ENCODE assay signal across 8 cellular contexts in the genomic region with DNA sequence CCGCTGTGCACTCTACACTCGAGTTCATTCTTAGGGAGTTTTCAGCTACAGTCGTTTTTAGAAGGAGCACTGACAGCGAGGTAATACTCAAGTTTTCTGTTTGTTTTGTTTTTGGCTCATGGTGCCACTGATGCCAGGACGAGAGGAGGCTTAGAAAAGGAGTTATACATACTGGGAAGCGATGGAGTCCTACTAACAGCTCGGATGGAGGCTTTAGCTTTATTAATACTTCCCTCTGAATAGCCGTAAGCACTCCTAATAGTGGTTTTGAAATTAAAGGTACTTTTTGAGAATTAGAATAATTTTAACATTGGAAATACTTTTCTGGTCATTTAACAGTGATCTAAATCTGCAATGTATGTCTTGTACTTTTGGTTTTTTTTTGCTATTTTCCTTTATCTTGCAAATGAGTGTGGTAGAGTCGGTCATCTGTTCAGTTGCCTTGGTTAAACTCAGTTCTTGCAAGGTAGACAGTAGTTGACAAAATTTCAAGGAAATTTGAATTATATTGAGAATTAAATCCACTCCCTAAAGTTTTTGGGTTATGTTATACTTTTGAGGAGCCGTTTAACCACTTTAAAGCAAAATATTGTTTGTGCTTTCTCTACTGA. TPM values are rescaled to one million over a fixed set of nuclear protein-coding genes. Genes with fewer than 3 reads are reported as not detected.
DNase-seq lines count a peak whose midpoint lies in the region; ATAC-seq and TF ChIP-seq lines count a peak whose summit lies in the region.

No MANE protein-coding gene starts in this region.

- TF ChIP-seq CTCF in adrenal gland (IDR thresholded peaks at IDR 0.05) (no peak), kidney epithelial cell (IDR thresholded peaks at IDR 0.05; ENCODE audit: insufficient read depth, low read length, poor library complexity, severe bottlenecking) (no peak), thoracic aorta (IDR thresholded peaks at IDR 0.05) (no peak)

- peak overlapping the region; percentile 91 for H3K4me3 Mint-ChIP-seq in activated CD4-positive, alpha-beta T cell treated with anti-CD3 and anti-CD28 coated beads for 36 hours

- ATAC-seq in activated CD4-positive, alpha-beta T cell treated with anti-CD3 and anti-CD28 coated beads for 36 hours, result no peak
- ATAC-seq in thoracic aorta (ENCODE audit: insufficient number of reproducible peaks, low FRiP score, low read depth) (no peak), GM21619 (IDR thresholded peaks at IDR 0.05; ENCODE audit: unreplicated experiment) (no peak), GM21737 (IDR thresholded peaks at IDR 0.05; ENCODE audit: unreplicated experiment) (no peak)

- no peaks in the 10 kb centered on the region for H3K27me3 Mint-ChIP-seq in activated CD4-positive, alpha-beta T cell treated with anti-CD3 and anti-CD28 coated beads for 36 hours

- H3K27me3 ChIP-seq in adrenal gland (no peaks in the 10 kb centered on the region), kidney epithelial cell (ENCODE audit: control insufficient read depth, insufficient read depth, low read length) (no peaks in the 10 kb centered on the region), thoracic aorta (replicated peaks; ENCODE audit: insufficient read depth) (no peaks in the 10 kb centered on the region)

- H3K9me3 Mint-ChIP-seq in activated CD4-positive, alpha-beta T cell treated with anti-CD3 and anti-CD28 coated beads for 36 hours (ENCODE audit: low read depth), result no peaks in the 10 kb centered on the region

- no peak for DNase-seq in activated CD4-positive, alpha-beta T cell treated with anti-CD3 and anti-CD28 coated beads for 36 hours
- no peak for DNase-seq in activated CD4-positive, alpha-beta T cell treated with anti-CD3 and anti-CD28 coated beads, Interleukin-2, amount 50 U/mL, for 48 hours
- DNase-seq in adrenal gland (no peak), kidney epithelial cell (ENCODE audit: low read depth) (no peak), thoracic aorta (ENCODE audit: low spot score) (no peak), NOMO-1 (lab: John Stamatoyannopoulos, UW; ENCODE audit: unreplicated experiment in 2 of 2) (no peak)

- H3K36me3 ChIP-seq in adrenal gland (replicated peaks in 1 of 2) (no peaks in the 10 kb centered on the region), kidney epithelial cell (ENCODE audit: control insufficient read depth, insufficient read depth, low read length) (no peaks in the 10 kb centered on the region), thoracic aorta (no peaks in the 10 kb centered on the region)

- peaks cover 11% of the 10 kb centered on the region for H3K36me3 Mint-ChIP-seq in activated CD4-positive, alpha-beta T cell treated with anti-CD3 and anti-CD28 coated beads for 36 hours (ENCODE audit: low read depth)

- no peaks in the 10 kb centered on the region for H3K9me3 ChIP-seq in adrenal gland (replicated peaks in 1 of 3)
- no peaks in the 10 kb centered on the region for H3K9me3 ChIP-seq in thoracic aorta

- H3K4me3 ChIP-seq in adrenal gland, result peak overlapping the region in 3 of 4 donors; percentile 64 to 94 (median 89)
- peak overlapping the region; percentile 97 for H3K4me3 ChIP-seq in kidney epithelial cell (ENCODE audit: low read depth, low read length)
- peak overlapping the region; percentile 97 for H3K4me3 ChIP-seq in thoracic aorta

- intact Hi-C loops in activated CD4-positive, alpha-beta T cell treated with anti-CD3 and anti-CD28 coated beads for 36 hours (cut with DNase I, micrococcal nuclease), result loop anchor here (5.0 to 10.0 kb wide), 3 partner anchors 763 to 1645 kb away; a partner anchor contains a TSS
- intact Hi-C loops in adrenal gland (cut with DNase I), result no loop called here

- POLR2A ChIA-PET in activated CD4-positive, alpha-beta T cell treated with anti-CD3 and anti-CD28 coated beads for 36 hours (lab: Charles Lee), result interaction anchor here (0.7 to 2.5 kb wide), 6 partner anchors 10 to 886 kb away, joined by 5 to 23 read pairs (median 12); a partner anchor contains a TSS

- no peak for TF ChIP-seq POLR2A in adrenal gland (IDR thresholded peaks at IDR 0.05)

- CTCF ChIA-PET in activated CD4-positive, alpha-beta T cell treated with anti-CD3 and anti-CD28 coated beads for 36 hours (lab: Charles Lee), result interaction anchor here (0.7 to 1.4 kb wide), 3 partner anchors 10 to 41 kb away, joined by 3 read pairs; no protein-coding TSS in a partner anchor

- H3K27ac ChIP-seq in adrenal gland, result peak overlapping the region; percentile 53 to 100 (median 99)
- H3K27ac ChIP-seq in thoracic aorta, result peak overlapping the region; percentile 93 to 98

- WGBS in adrenal gland, 4 donors, result 0 to 2% (median 1%) methylated on average over 10 of the region's 10 CpGs

- H3K4me1 Mint-ChIP-seq in activated CD4-positive, alpha-beta T cell treated with anti-CD3 and anti-CD28 coated beads for 36 hours, result peaks cover 48% of the 10 kb centered on the region

- peaks cover 32 to 52% of the 10 kb centered on the region in 2 donors for H3K4me1 ChIP-seq in adrenal gland (replicated peaks in 1 of 2)
- H3K4me1 ChIP-seq in thoracic aorta (ENCODE audit: control insufficient read depth in 1 of 2, low read depth in 2 of 2), result peaks cover 32 to 36% of the 10 kb centered on the region in 2 donors

- peak overlapping the region; percentile 100 for H3K27ac Mint-ChIP-seq in activated CD4-positive, alpha-beta T cell treated with anti-CD3 and anti-CD28 coated beads for 36 hours

RNA-seq across cellular contexts. Expression of a gene that starts 1.4 kb away (rescaled TPM):
- total RNA-seq in activated CD4-positive, alpha-beta T cell treated with anti-CD3 and anti-CD28 coated beads for 36 hours, result 10 to 100 TPM; 17.8 to 25.4 TPM
- total RNA-seq in adrenal gland (100 to 1,000 TPM in 4 of 8 donors, 10 to 100 TPM in 4; 43.9 to 158 (median 96.5) TPM), kidney epithelial cell (40.0 and 51.7 TPM in 2 replicates), thoracic aorta (100 to 1,000 TPM; 127 to 138 TPM)
- 10 to 100 TPM; 36.2 to 76.2 (median 40.4) TPM for polyA plus RNA-seq in adrenal gland

Comparison
In these comparisons a context has a peak if more than half of its experiments do, and no peak if none do; other contexts are left out.
1. intact Hi-C loops: an anchor here in activated CD4-positive, alpha-beta T cell treated with anti-CD3 and anti-CD28 coated beads for 36 hours (5.0 to 10.0 kb wide); none called in adrenal gland.